ENCODE assay signal across 14 cellular contexts in the genomic region with DNA sequence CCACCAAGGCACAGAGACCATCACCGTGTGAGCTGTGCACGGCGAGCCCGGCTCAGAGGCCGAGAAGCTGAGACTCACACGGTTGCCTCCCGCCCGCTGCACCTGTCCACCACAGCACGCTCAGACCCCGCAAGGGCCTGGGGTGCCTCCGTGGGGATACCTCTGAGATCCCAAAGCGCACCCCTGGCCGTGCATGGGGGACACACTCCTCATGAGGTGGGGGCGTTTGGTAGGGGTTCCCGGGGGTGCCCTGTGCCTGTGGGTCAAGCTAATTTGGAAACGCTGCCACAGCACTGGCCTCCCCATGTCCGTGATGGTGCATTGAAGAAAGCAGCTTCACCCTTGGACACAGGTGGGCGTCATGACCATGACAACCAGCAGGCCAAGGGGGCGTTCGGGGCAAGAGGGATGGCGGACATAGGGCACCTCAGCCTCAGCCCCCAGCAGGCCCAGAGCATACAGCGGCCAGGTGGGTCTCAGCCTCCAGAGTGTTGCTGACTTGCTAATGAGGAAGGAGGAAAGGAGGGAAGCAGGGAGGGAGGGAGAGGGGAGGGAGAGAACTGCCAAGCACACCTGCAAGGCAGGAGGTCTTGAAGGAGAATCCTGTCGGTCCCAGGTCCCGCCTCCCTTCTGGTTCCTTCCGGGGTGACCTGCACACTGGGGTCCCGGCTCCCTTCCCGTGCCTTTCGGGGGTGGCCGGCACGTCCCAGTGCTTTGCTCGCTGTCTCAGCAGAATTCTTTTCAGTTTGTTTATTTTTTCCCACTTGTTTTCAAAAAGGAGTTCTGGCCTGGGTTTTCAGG. TPM values are rescaled to one million over a fixed set of nuclear protein-coding genes. Genes with fewer than 3 reads are reported as not detected.
A peak's percentile ranks its signal among the peaks of the same experiment; 100 is the strongest.
DNase-seq lines count a peak whose midpoint lies in the region; ATAC-seq and TF ChIP-seq lines count a peak whose summit lies in the region.
"Had no signal": no experiment of that assay in that cellular context is flagged by ENCODE, and none has a peak within 500 bp of the region (broad histone marks: within the 10 kb centered on the region; RNA-seq: fewer than 3 reads in every experiment).

No MANE protein-coding gene starts in this region.

- no peak for TF ChIP-seq CTCF in colonic mucosa (IDR thresholded peaks at IDR 0.05)

- H3K9me3 ChIP-seq in colonic mucosa = no peaks in the 10 kb centered on the region

- DNase-seq in DMS79 (lab: John Stamatoyannopoulos, UW) (peak; percentile 47), H7 (peak; percentile 68), colonic mucosa (peak; percentile 13), posterior vena cava (ENCODE audit: low spot score) (peak; percentile 70), NCI-H2171 (lab: John Stamatoyannopoulos, UW) (no peak), Ammon's horn (ENCODE audit: low spot score) (no peak)
- DNase-seq: NCI-H510A had no signal

- H3K4me1 ChIP-seq in colonic mucosa = no peaks in the 10 kb centered on the region

- H3K27me3 ChIP-seq in H7 (ENCODE audit: control insufficient read depth, insufficient read depth, low read length) (no peaks in the 10 kb centered on the region), colonic mucosa (no peaks in the 10 kb centered on the region)

- H3K36me3 ChIP-seq in H7 (replicated peaks; ENCODE audit: control insufficient read depth, insufficient read depth, low read length) = no peaks in the 10 kb centered on the region
- H3K36me3 ChIP-seq in colonic mucosa = no peaks in the 10 kb centered on the region

- H3K27ac ChIP-seq in colonic mucosa = no peak overlapping the region

- intact Hi-C loops in colonic mucosa (cut with DNase I) (no loop called here), posterior vena cava (cut with DNase I) (loop anchor here in 1 of 2 donors (10.0 kb wide), 1 partner anchor 540 kb away; no protein-coding TSS in a partner anchor)

- no peak for ATAC-seq in HG02571 (IDR thresholded peaks at IDR 0.05; ENCODE audit: unreplicated experiment)

- H3K4me3 ChIP-seq in H7 (ENCODE audit: insufficient read depth, low read depth, low read length) (no peak overlapping the region), colonic mucosa (no peak overlapping the region)

- H3K9ac ChIP-seq in colonic mucosa (ENCODE audit: low read depth in 2 of 2, low read length in 2 of 2) = no peak overlapping the region

RNA-seq across cellular contexts. Expression of gene GLT6D1, which starts 34.7 kb away (rescaled TPM):
- not detected in 2 replicates for total RNA-seq in H7 (2014; rRNA removed; shearing (Covaris generic))
- total RNA-seq in colonic mucosa = not detected
- not detected for total RNA-seq in posterior vena cava
- total RNA-seq: activated naive CD4-positive, alpha-beta T cell treated with anti-CD3 and anti-CD28 coated beads, Interleukin-2, amount 50 U/mL, for 72 hours; CD4-positive, CD25-positive, alpha-beta regulatory T cell; pulmonary artery endothelial cell; RPMI7951; T-helper 2 cell treated with Interferon-gamma antibody and Interleukin-4, amounts not matched to agents 100 ng/mL and 5 ng/mL, for 36 hours had no signal

RNA-seq across cellular contexts. Expression of gene PAEP, which starts 43.1 kb away (rescaled TPM):
- not detected in 2 replicates for total RNA-seq in H7 (2014; rRNA removed; shearing (Covaris generic))
- total RNA-seq in colonic mucosa (not detected), posterior vena cava (not detected)
- total RNA-seq: activated naive CD4-positive, alpha-beta T cell treated with anti-CD3 and anti-CD28 coated beads, Interleukin-2, amount 50 U/mL, for 72 hours; CD4-positive, CD25-positive, alpha-beta regulatory T cell; endodermal cell; pulmonary artery endothelial cell; RPMI7951; T-helper 2 cell treated with Interferon-gamma antibody and Interleukin-4, amounts not matched to agents 100 ng/mL and 5 ng/mL, for 36 hours had no signal

RNA-seq across cellular contexts. Expression of gene LCN9, which starts 58.5 kb away (rescaled TPM):
- total RNA-seq in H7 (2014; rRNA removed; shearing (Covaris generic)) = 0.44 TPM in 1 of 2 replicates, not detected in the other
- total RNA-seq in colonic mucosa (not detected), posterior vena cava (not detected)
- total RNA-seq: activated naive CD4-positive, alpha-beta T cell treated with anti-CD3 and anti-CD28 coated beads, Interleukin-2, amount 50 U/mL, for 72 hours; CD4-positive, CD25-positive, alpha-beta regulatory T cell; pulmonary artery endothelial cell; RPMI7951; T-helper 2 cell treated with Interferon-gamma antibody and Interleukin-4, amounts not matched to agents 100 ng/mL and 5 ng/mL, for 36 hours had no signal

RNA-seq across cellular contexts. Expression of gene OBP2A, which starts 58.7 kb away (rescaled TPM):
- not detected in 2 replicates for total RNA-seq in H7 (2014; rRNA removed; shearing (Covaris generic))
- total RNA-seq in colonic mucosa = not detected
- not detected for total RNA-seq in posterior vena cava
- total RNA-seq: activated naive CD4-positive, alpha-beta T cell treated with anti-CD3 and anti-CD28 coated beads, Interleukin-2, amount 50 U/mL, for 72 hours; CD4-positive, CD25-positive, alpha-beta regulatory T cell; endodermal cell; pulmonary artery endothelial cell; RPMI7951; T-helper 2 cell treated with Interferon-gamma antibody and Interleukin-4, amounts not matched to agents 100 ng/mL and 5 ng/mL, for 36 hours had no signal

Comparison
In these comparisons a context has a peak if more than half of its experiments do, and no peak if none do; other contexts are left out.
1. DNase-seq: peak in DMS79 (single experiment), H7 (single experiment), colonic mucosa (single experiment) and posterior vena cava (single experiment); none in NCI-H2171 (single experiment) and Ammon's horn (single experiment).